25 cellular contexts compared by ENCODE assay signal in genomic region chr4:57084360-57084759, GRCh38. TPM values are rescaled to one million over a fixed set of nuclear protein-coding genes. Genes with fewer than 3 reads are reported as not detected.
"Had no signal": no experiment of that assay in that cellular context is flagged by ENCODE, and none has a peak within 500 bp of the region (broad histone marks: within the 10 kb centered on the region; RNA-seq: fewer than 3 reads in every experiment).

No MANE protein-coding gene starts in this region.

- H3K4me1 Mint-ChIP-seq: activated naive CD8-positive, alpha-beta T cell treated with anti-CD3 and anti-CD28 coated beads, Interleukin-2, amount 50 U/mL, for 24 hours had no signal

- DNase-seq: activated CD4-positive, alpha-beta T cell treated with anti-CD3 and anti-CD28 coated beads for 1 hour; activated CD4-positive, alpha-beta T cell treated with anti-CD3 and anti-CD28 coated beads, Interleukin-2, amount 50 U/mL, for 1 hour; activated CD8-positive, alpha-beta T cell treated with anti-CD3 and anti-CD28 coated beads, Interleukin-2, amount 10 ng/mL, durations not matched to agents 7 days and 5 days; activated gamma-delta T cell; activated naive CD4-positive, alpha-beta T cell treated with anti-CD3 and anti-CD28 coated beads, Interleukin-2, amount 50 U/mL, for 16 hours; activated naive CD8-positive, alpha-beta T cell treated with anti-CD3 and anti-CD28 coated beads, Interleukin-2, amount 50 U/mL, for 24 hours; central memory CD4-positive, alpha-beta T cell; effector memory CD4-positive, alpha-beta T cell; esophagus squamous epithelium; heart right ventricle; midbrain; nephron progenitor cell; right lobe of liver; T-helper 1 cell; testis; upper lobe of left lung; WERI-Rb-1 had no signal

- H3K4me3 ChIP-seq: esophagus squamous epithelium, gastroesophageal sphincter, heart right ventricle, lung, right lobe of liver, skin epidermis, testis, upper lobe of left lung had no signal

- H3K27me3 ChIP-seq: esophagus squamous epithelium, gastroesophageal sphincter, heart right ventricle, right lobe of liver, testis, upper lobe of left lung had no signal

- H3K36me3 ChIP-seq: esophagus squamous epithelium, right lobe of liver, upper lobe of left lung, WERI-Rb-1 had no signal

- H3K36me3 Mint-ChIP-seq: stimulated activated memory B cell treated with anti-CD40 and anti-IgM and Interleukin-4, amounts not matched to agents 10 μg/mL and 1 μg/mL and 100 μg/mL, for 72 hours had no signal

- H3K27ac ChIP-seq: esophagus squamous epithelium, upper lobe of left lung, WERI-Rb-1 had no signal

- H3K27ac Mint-ChIP-seq: activated CD8-positive, alpha-beta T cell treated with anti-CD3 and anti-CD28 coated beads, Interleukin-2, amount 10 ng/mL, durations not matched to agents 7 days and 5 days; activated naive CD8-positive, alpha-beta T cell treated with anti-CD3 and anti-CD28 coated beads, Interleukin-2, amount 50 U/mL, for 24 hours; activated T-helper 1 cell treated with anti-CD3 and anti-CD28 coated beads, Interleukin-12 subunit alpha, Interleukin-12 subunit beta, Interleukin-2, Interleukin-4 antibody, amounts not matched to agents 30 ng/mL and 10 ng/mL and 1 ng/mL, durations not matched to agents 14 hours and 24 hours and 36 hours; nephron progenitor cell; stimulated activated memory B cell treated with anti-CD40 and anti-IgM and Interleukin-4, amounts not matched to agents 10 μg/mL and 1 μg/mL and 100 μg/mL, for 72 hours had no signal

- ATAC-seq: activated CD8-positive, alpha-beta T cell treated with anti-CD3 and anti-CD28 coated beads, Interleukin-2, amount 10 ng/mL, durations not matched to agents 7 days and 5 days; activated naive CD8-positive, alpha-beta T cell treated with anti-CD3 and anti-CD28 coated beads, Interleukin-2, amount 50 U/mL, for 24 hours; gastroesophageal sphincter; heart right ventricle; left lobe of liver; right lobe of liver; stimulated activated memory B cell treated with anti-CD40 and anti-IgM and Interleukin-4, amounts not matched to agents 10 μg/mL and 1 μg/mL and 100 μg/mL, for 72 hours had no signal

- FAIRE-seq: colon, keratinocyte had no signal

- H3K9me3 ChIP-seq: esophagus squamous epithelium, gastroesophageal sphincter, heart right ventricle, right lobe of liver, testis, upper lobe of left lung had no signal

- H3K9me3 Mint-ChIP-seq: activated naive CD8-positive, alpha-beta T cell treated with anti-CD3 and anti-CD28 coated beads, Interleukin-2, amount 50 U/mL, for 24 hours; activated T-helper 1 cell treated with anti-CD3 and anti-CD28 coated beads, Interleukin-12 subunit alpha, Interleukin-12 subunit beta, Interleukin-2, Interleukin-4 antibody, amounts not matched to agents 30 ng/mL and 10 ng/mL and 1 ng/mL, durations not matched to agents 14 hours and 24 hours and 36 hours; stimulated activated memory B cell treated with anti-CD40 and anti-IgM and Interleukin-4, amounts not matched to agents 10 μg/mL and 1 μg/mL and 100 μg/mL, for 72 hours had no signal

- H3K4me1 ChIP-seq: right lobe of liver had no signal

- H3K4me3 Mint-ChIP-seq: activated CD8-positive, alpha-beta T cell treated with anti-CD3 and anti-CD28 coated beads, Interleukin-2, amount 10 ng/mL, durations not matched to agents 7 days and 5 days; activated naive CD8-positive, alpha-beta T cell treated with anti-CD3 and anti-CD28 coated beads, Interleukin-2, amount 50 U/mL, for 24 hours; activated T-helper 1 cell treated with anti-CD3 and anti-CD28 coated beads, Interleukin-12 subunit alpha, Interleukin-12 subunit beta, Interleukin-2, Interleukin-4 antibody, amounts not matched to agents 30 ng/mL and 10 ng/mL and 1 ng/mL, durations not matched to agents 14 hours and 24 hours and 36 hours; nephron progenitor cell; stimulated activated memory B cell treated with anti-CD40 and anti-IgM and Interleukin-4, amounts not matched to agents 10 μg/mL and 1 μg/mL and 100 μg/mL, for 72 hours had no signal

RNA-seq across cellular contexts. Expression of gene IGFBP7, which starts 25.8 kb away (rescaled TPM):
- total RNA-seq: activated CD8-positive, alpha-beta T cell treated with anti-CD3 and anti-CD28 coated beads, Interleukin-2, amount 10 ng/mL, durations not matched to agents 7 days and 5 days; activated T-helper 1 cell treated with anti-CD3 and anti-CD28 coated beads, Interleukin-12 subunit alpha, Interleukin-12 subunit beta, Interleukin-2, Interleukin-4 antibody, amounts not matched to agents 30 ng/mL and 10 ng/mL and 1 ng/mL, durations not matched to agents 14 hours and 24 hours and 36 hours had no signal
